ENCODE assay signal across 23 cellular contexts in the genomic region with DNA sequence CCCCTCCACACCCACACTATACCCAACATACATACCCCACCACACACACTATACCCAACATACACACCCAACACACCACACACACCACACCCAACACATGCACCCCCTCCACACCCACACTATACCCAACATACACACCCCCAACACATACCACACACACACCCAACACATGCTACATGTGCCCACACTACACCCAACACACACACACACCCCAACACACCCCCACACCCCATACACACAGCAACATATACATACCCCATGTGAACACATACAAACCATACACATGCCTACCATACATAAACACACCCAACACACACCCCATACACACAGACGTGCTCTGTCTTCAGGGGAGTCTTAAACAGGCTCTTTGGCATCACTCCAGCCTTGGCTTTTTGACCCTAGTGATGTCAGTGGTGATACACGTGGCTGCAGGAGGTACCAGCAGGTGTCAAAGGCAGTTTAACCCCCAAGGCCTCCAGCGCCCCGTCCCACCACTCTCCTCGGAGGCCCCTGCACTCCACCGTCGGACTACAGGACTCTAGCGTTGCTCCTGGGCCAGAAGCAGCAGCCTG.
A peak's percentile ranks its signal among the peaks of the same experiment; 100 is the strongest.
DNase-seq lines count a peak whose midpoint lies in the region; ATAC-seq and TF ChIP-seq lines count a peak whose summit lies in the region.
"Had no signal": no experiment of that assay in that cellular context is flagged by ENCODE, and none has a peak within 500 bp of the region (broad histone marks: within the 10 kb centered on the region; RNA-seq: fewer than 3 reads in every experiment).

No MANE protein-coding gene starts in this region.

- no peaks in the 10 kb centered on the region for H3K9me3 ChIP-seq in BLaER1
- H3K9me3 ChIP-seq: testis had no signal

- intact Hi-C loops in dorsolateral prefrontal cortex (cut with DNase I) = loop anchor here (5.0 to 10.0 kb wide), 3 partner anchors 57 to 290 kb away; a partner anchor contains a TSS

- H3K27ac Mint-ChIP-seq in nephron = peak overlapping the region in 2 of 3 experiments; percentile 35 to 41
- no peak overlapping the region for H3K27ac Mint-ChIP-seq in activated CD8-positive, alpha-beta T cell treated with anti-CD3 and anti-CD28 coated beads, Interleukin-2, amount 10 ng/mL, durations not matched to agents 7 days and 5 days
- H3K27ac Mint-ChIP-seq: activated naive CD4-positive, alpha-beta T cell treated with anti-CD3 and anti-CD28 coated beads, Interleukin-2, amount 50 U/mL, for 24 hours; activated T-cell treated with anti-CD3 and anti-CD28 coated beads, Interleukin-2, amount 50 U/mL, for 72 hours had no signal

- no peak overlapping the region for H3K9ac ChIP-seq in BLaER1

- DNase-seq in GM12865 (ENCODE audit: low read depth) (peak; percentile 36), dorsolateral prefrontal cortex (no peak), NCI-H1436 (lab: John Stamatoyannopoulos, UW) (no peak)
- no peak for DNase-seq in activated CD8-positive, alpha-beta T cell treated with anti-CD3 and anti-CD28 coated beads, Interleukin-2, amount 10 ng/mL, durations not matched to agents 7 days and 5 days
- DNase-seq: activated CD4-positive, CD25-positive, alpha-beta regulatory T cell treated with anti-CD3 and anti-CD28 coated beads, Interleukin-2, amount 50 U/mL, for 72 hours; activated T-cell treated with anti-CD3 and anti-CD28 coated beads, Interleukin-2, amount 50 U/mL, for 72 hours; aorta; central memory CD4-positive, alpha-beta T cell; DMS53; erythroblast; foreskin keratinocyte; GF-D8; midbrain; NCI-H187 treated with DMSO at 0.1 percent for 48 hours; NCI-H748 treated with DMSO at 0.1 percent for 48 hours; posterior cingulate gyrus; SHP77; SW 1271; testis had no signal

- no peaks in the 10 kb centered on the region for H3K9me3 Mint-ChIP-seq in nephron
- no peaks in the 10 kb centered on the region for H3K9me3 Mint-ChIP-seq in activated CD8-positive, alpha-beta T cell treated with anti-CD3 and anti-CD28 coated beads, Interleukin-2, amount 10 ng/mL, durations not matched to agents 7 days and 5 days (ENCODE audit: insufficient read depth)
- H3K9me3 Mint-ChIP-seq: activated naive CD4-positive, alpha-beta T cell treated with anti-CD3 and anti-CD28 coated beads, Interleukin-2, amount 50 U/mL, for 24 hours; activated T-cell treated with anti-CD3 and anti-CD28 coated beads, Interleukin-2, amount 50 U/mL, for 72 hours had no signal

- H3K4me1 ChIP-seq in BLaER1 = peaks cover 100% of the 10 kb centered on the region
- H3K4me1 ChIP-seq: foreskin keratinocyte had no signal

- no peaks in the 10 kb centered on the region for H3K27me3 Mint-ChIP-seq in nephron (ENCODE audit: low read depth)
- H3K27me3 Mint-ChIP-seq in activated CD8-positive, alpha-beta T cell treated with anti-CD3 and anti-CD28 coated beads, Interleukin-2, amount 10 ng/mL, durations not matched to agents 7 days and 5 days (ENCODE audit: low read depth) = no peaks in the 10 kb centered on the region
- H3K27me3 Mint-ChIP-seq: activated naive CD4-positive, alpha-beta T cell treated with anti-CD3 and anti-CD28 coated beads, Interleukin-2, amount 50 U/mL, for 24 hours had no signal

- peaks cover 14% of the 10 kb centered on the region; the same call in 1 of the 2 replicates for H3K36me3 ChIP-seq in BLaER1

- POLR2A ChIA-PET in activated CD8-positive, alpha-beta T cell treated with anti-CD3 and anti-CD28 coated beads, Interleukin-2, amount 10 ng/mL, durations not matched to agents 7 days and 5 days (lab: Charles Lee) = no interaction called here

- H3K27ac ChIP-seq in BLaER1 (peak overlapping the region; percentile 40), dorsolateral prefrontal cortex (peak overlapping the region in 55 of 59 donors; percentile 7 to 89 (median 66))
- H3K27ac ChIP-seq: foreskin keratinocyte, testis had no signal

- no peak overlapping the region for H3K4me3 ChIP-seq in BLaER1
- 0 out of 2 replicates have a peak overlapping the region, but pooled peaks have one; percentile 0 for H3K4me3 ChIP-seq in GM12865 (ENCODE audit: low read depth, low read length)
- no peak overlapping the region for H3K4me3 ChIP-seq in dorsolateral prefrontal cortex
- H3K4me3 ChIP-seq: testis had no signal

- TF ChIP-seq CTCF in GM12865 (IDR thresholded peaks at IDR 0.05; ENCODE audit: insufficient read depth, low read depth, low read length, missing control alignments) (no peak), dorsolateral prefrontal cortex (IDR thresholded peaks at IDR 0.05 in 54 of 56, conservative IDR thresholded peaks at IDR 0.05 in 2 of 56; ENCODE audit: low read depth in 1 of 56, partially characterized antibody in 56 of 56) (no peak), nephron (IDR thresholded peaks at IDR 0.05; ENCODE audit: unreplicated experiment in 3 of 3) (no peak)

- peaks cover 51% of the 10 kb centered on the region for H3K36me3 Mint-ChIP-seq in nephron (ENCODE audit: low read depth)
- H3K36me3 Mint-ChIP-seq in activated CD8-positive, alpha-beta T cell treated with anti-CD3 and anti-CD28 coated beads, Interleukin-2, amount 10 ng/mL, durations not matched to agents 7 days and 5 days (ENCODE audit: low read depth) = no peaks in the 10 kb centered on the region

- CTCF ChIA-PET in activated CD8-positive, alpha-beta T cell treated with anti-CD3 and anti-CD28 coated beads, Interleukin-2, amount 10 ng/mL, durations not matched to agents 7 days and 5 days (lab: Charles Lee) = no interaction called here

- H3K4me1 Mint-ChIP-seq in nephron = peaks cover 46% of the 10 kb centered on the region
- peaks cover 8% of the 10 kb centered on the region for H3K4me1 Mint-ChIP-seq in activated CD8-positive, alpha-beta T cell treated with anti-CD3 and anti-CD28 coated beads, Interleukin-2, amount 10 ng/mL, durations not matched to agents 7 days and 5 days (ENCODE audit: low read depth)

- H3K4me2 ChIP-seq in BLaER1 = peak overlapping the region; percentile 80

- H3K27me3 ChIP-seq in BLaER1 = no peaks in the 10 kb centered on the region
- no peaks in the 10 kb centered on the region for H3K27me3 ChIP-seq in dorsolateral prefrontal cortex
- H3K27me3 ChIP-seq: foreskin keratinocyte, testis had no signal

- peaks cover 58% of the 10 kb centered on the region for H4K20me1 ChIP-seq in BLaER1

- H3K4me3 Mint-ChIP-seq in nephron = no peak overlapping the region
- H3K4me3 Mint-ChIP-seq in activated CD8-positive, alpha-beta T cell treated with anti-CD3 and anti-CD28 coated beads, Interleukin-2, amount 10 ng/mL, durations not matched to agents 7 days and 5 days = no peak overlapping the region
- H3K4me3 Mint-ChIP-seq: activated naive CD4-positive, alpha-beta T cell treated with anti-CD3 and anti-CD28 coated beads, Interleukin-2, amount 50 U/mL, for 24 hours; activated T-cell treated with anti-CD3 and anti-CD28 coated beads, Interleukin-2, amount 50 U/mL, for 72 hours had no signal

- ATAC-seq in activated CD8-positive, alpha-beta T cell treated with anti-CD3 and anti-CD28 coated beads, Interleukin-2, amount 10 ng/mL, durations not matched to agents 7 days and 5 days = no peak
- ATAC-seq in GM19023 (IDR thresholded peaks at IDR 0.05; ENCODE audit: unreplicated experiment) = no peak
- ATAC-seq: activated T-cell treated with anti-CD3 and anti-CD28 coated beads, Interleukin-2, amount 50 U/mL, for 72 hours; foreskin keratinocyte had no signal
